15 cellular contexts compared by ENCODE assay signal in the genomic region with DNA sequence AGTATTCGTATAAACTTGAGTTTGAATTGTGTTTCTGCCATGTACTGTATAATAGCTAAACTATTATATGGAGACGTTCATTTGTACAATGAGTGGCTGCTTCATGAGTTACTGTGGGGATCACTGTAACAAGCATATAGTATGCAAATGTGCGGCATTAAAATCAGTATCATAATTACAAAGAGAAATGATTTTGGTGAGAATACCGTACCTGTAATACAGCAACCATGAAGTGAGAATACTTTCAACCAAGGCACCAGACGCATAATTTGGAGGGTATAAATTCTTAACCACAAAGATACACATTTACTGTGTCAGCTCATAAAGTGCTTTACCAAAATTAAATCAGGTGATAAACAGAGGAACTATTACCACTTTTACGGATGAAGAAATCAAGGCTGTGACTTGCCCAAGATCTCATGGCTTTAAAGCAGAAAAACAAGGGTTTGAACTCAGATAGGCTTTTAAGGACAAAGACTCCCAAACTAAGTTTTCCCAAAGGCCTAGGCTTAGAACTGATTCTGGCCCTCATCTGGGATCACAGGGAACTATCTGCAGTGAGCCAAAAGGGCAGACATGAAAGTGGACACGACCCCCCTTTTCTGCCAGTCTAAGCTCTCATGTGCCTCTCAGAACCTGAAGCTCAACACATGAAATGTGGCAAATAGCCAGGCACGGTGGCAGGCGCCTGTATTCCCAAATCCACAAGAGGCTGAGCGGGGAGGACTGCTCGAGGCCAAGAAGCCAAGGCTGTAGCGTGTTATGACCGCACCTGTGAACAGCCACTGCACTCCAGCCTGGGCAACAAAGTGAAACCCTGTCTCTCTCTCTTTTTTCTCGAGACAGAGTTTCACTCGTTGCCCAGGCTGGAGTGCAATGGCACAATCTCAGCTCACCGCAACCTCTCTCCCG. TPM values are rescaled to one million over a fixed set of nuclear protein-coding genes. Genes with fewer than 3 reads are reported as not detected.
DNase-seq lines count a peak whose midpoint lies in the region; ATAC-seq and TF ChIP-seq lines count a peak whose summit lies in the region.
"Had no signal": no experiment of that assay in that cellular context is flagged by ENCODE, and none has a peak within 500 bp of the region (broad histone marks: within the 10 kb centered on the region; RNA-seq: fewer than 3 reads in every experiment).

No MANE protein-coding gene starts in this region.

- H3K27ac Mint-ChIP-seq in CD14-positive monocyte = peak overlapping the region in 4 of 7 donors; percentile 28 to 72 (median 59)
- H3K27ac Mint-ChIP-seq in CD8-positive, alpha-beta T cell = peak overlapping the region; percentile 53
- peak overlapping the region; percentile 82 for H3K27ac Mint-ChIP-seq in activated CD4-positive, alpha-beta memory T cell treated with anti-CD3 and anti-CD28 coated beads for 36 hours
- peak overlapping the region in 1 of 2 donors; percentile 94 for H3K27ac Mint-ChIP-seq in natural killer cell treated with Interleukin-12 subunit alpha and Interleukin-12 subunit beta and Interleukin-15 and Interleukin-18, amount 100 ng/mL, for 72 hours

- H3K27me3 Mint-ChIP-seq in CD14-positive monocyte (ENCODE audit: low read depth in 3 of 3) = no peaks in the 10 kb centered on the region
- no peaks in the 10 kb centered on the region for H3K27me3 Mint-ChIP-seq in CD8-positive, alpha-beta T cell (ENCODE audit: low read depth)
- no peaks in the 10 kb centered on the region for H3K27me3 Mint-ChIP-seq in activated CD4-positive, alpha-beta memory T cell treated with anti-CD3 and anti-CD28 coated beads for 36 hours
- H3K27me3 Mint-ChIP-seq in natural killer cell treated with Interleukin-12 subunit alpha and Interleukin-12 subunit beta and Interleukin-15 and Interleukin-18, amount 100 ng/mL, for 72 hours = no peaks in the 10 kb centered on the region
- H3K27me3 Mint-ChIP-seq: B cell had no signal

- no peaks in the 10 kb centered on the region for H3K27me3 ChIP-seq in CD8-positive, alpha-beta T cell (ENCODE audit: insufficient read depth, low read length)
- H3K27me3 ChIP-seq: testis had no signal

- no peaks in the 10 kb centered on the region for H3K9me3 ChIP-seq in CD8-positive, alpha-beta T cell (ENCODE audit: low read length)
- H3K9me3 ChIP-seq: testis had no signal

- no peak overlapping the region for H3K27ac ChIP-seq in CD8-positive, alpha-beta T cell (ENCODE audit: low read depth, low read length)
- H3K27ac ChIP-seq: testis had no signal

- POLR2A ChIA-PET in CD8-positive, alpha-beta T cell (lab: Charles Lee) = no interaction called here
- POLR2A ChIA-PET in activated CD4-positive, alpha-beta memory T cell treated with anti-CD3 and anti-CD28 coated beads for 36 hours (lab: Charles Lee) = interaction anchor here (1.0 to 1.6 kb wide), 4 partner anchors 10 to 20 kb away, joined by 3 to 7 read pairs (median 4); partner anchors contain the start of gene ARL6IP1

- TF ChIP-seq CTCF in CD14-positive monocyte (IDR thresholded peaks at IDR 0.05) (no peak), GM10266 (IDR thresholded peaks at IDR 0.05; ENCODE audit: control insufficient read depth, insufficient read depth, low read depth, missing control alignments) (no peak)
- TF ChIP-seq CTCF in CD8-positive, alpha-beta T cell (IDR thresholded peaks at IDR 0.05) = no peak

- no peaks in the 10 kb centered on the region for H3K9me3 Mint-ChIP-seq in CD14-positive monocyte
- H3K9me3 Mint-ChIP-seq in CD8-positive, alpha-beta T cell = no peaks in the 10 kb centered on the region
- no peaks in the 10 kb centered on the region for H3K9me3 Mint-ChIP-seq in activated CD4-positive, alpha-beta memory T cell treated with anti-CD3 and anti-CD28 coated beads for 36 hours
- no peaks in the 10 kb centered on the region for H3K9me3 Mint-ChIP-seq in natural killer cell treated with Interleukin-12 subunit alpha and Interleukin-12 subunit beta and Interleukin-15 and Interleukin-18, amount 100 ng/mL, for 72 hours

- ATAC-seq in CD8-positive, alpha-beta T cell = peak; percentile 11
- ATAC-seq in natural killer cell treated with Interleukin-12 subunit alpha and Interleukin-12 subunit beta and Interleukin-15 and Interleukin-18, amount 100 ng/mL, for 72 hours = no peak
- ATAC-seq: right cardiac atrium had no signal

- intact Hi-C loops in CD14-positive monocyte (cut with micrococcal nuclease) = no loop called here
- intact Hi-C loops in CD8-positive, alpha-beta T cell (cut with DNase I, micrococcal nuclease) = loop anchor here in 1 of 2 experiments (10.0 kb wide), 2 partner anchors 1419 to 1961 kb away; partner anchors contain the start of gene THUMPD1
- intact Hi-C loops in activated CD4-positive, alpha-beta memory T cell treated with anti-CD3 and anti-CD28 coated beads for 36 hours (cut with micrococcal nuclease) = no loop called here

- peaks cover 56 to 66% of the 10 kb centered on the region in 2 donors for H3K36me3 Mint-ChIP-seq in CD14-positive monocyte
- peaks cover 68% of the 10 kb centered on the region for H3K36me3 Mint-ChIP-seq in CD8-positive, alpha-beta T cell
- peaks cover 57% of the 10 kb centered on the region for H3K36me3 Mint-ChIP-seq in activated CD4-positive, alpha-beta memory T cell treated with anti-CD3 and anti-CD28 coated beads for 36 hours
- H3K36me3 Mint-ChIP-seq in natural killer cell treated with Interleukin-12 subunit alpha and Interleukin-12 subunit beta and Interleukin-15 and Interleukin-18, amount 100 ng/mL, for 72 hours = peaks cover 43% of the 10 kb centered on the region

- H3K4me3 Mint-ChIP-seq in CD14-positive monocyte = no peak overlapping the region
- no peak overlapping the region for H3K4me3 Mint-ChIP-seq in CD8-positive, alpha-beta T cell
- H3K4me3 Mint-ChIP-seq in activated CD4-positive, alpha-beta memory T cell treated with anti-CD3 and anti-CD28 coated beads for 36 hours = no peak overlapping the region
- peak overlapping the region; percentile 15 for H3K4me3 Mint-ChIP-seq in natural killer cell treated with Interleukin-12 subunit alpha and Interleukin-12 subunit beta and Interleukin-15 and Interleukin-18, amount 100 ng/mL, for 72 hours
- H3K4me3 Mint-ChIP-seq: B cell had no signal

- peaks cover 50% of the 10 kb centered on the region for H3K36me3 ChIP-seq in CD8-positive, alpha-beta T cell (ENCODE audit: insufficient read depth, low read length)

- peaks cover 35% of the 10 kb centered on the region for H3K4me1 Mint-ChIP-seq in CD14-positive monocyte
- H3K4me1 Mint-ChIP-seq in CD8-positive, alpha-beta T cell (ENCODE audit: low read depth) = peaks cover 56% of the 10 kb centered on the region
- H3K4me1 Mint-ChIP-seq in activated CD4-positive, alpha-beta memory T cell treated with anti-CD3 and anti-CD28 coated beads for 36 hours (ENCODE audit: low read depth) = peaks cover 57% of the 10 kb centered on the region
- H3K4me1 Mint-ChIP-seq in natural killer cell treated with Interleukin-12 subunit alpha and Interleukin-12 subunit beta and Interleukin-15 and Interleukin-18, amount 100 ng/mL, for 72 hours (ENCODE audit: low read depth in 2 of 2) = peaks cover 39 to 45% of the 10 kb centered on the region in 2 donors

- DNase-seq in CD14-positive monocyte (ENCODE audit: low spot score) (no peak), KG1 (lab: John Stamatoyannopoulos, UW) (no peak), GM10266 (ENCODE audit: extremely low spot score) (no peak), NCI-H748 (lab: John Stamatoyannopoulos, UW; ENCODE audit: unreplicated experiment) (no peak)
- no peak for DNase-seq in CD8-positive, alpha-beta T cell
- no peak for DNase-seq in activated CD4-positive, alpha-beta memory T cell treated with anti-CD3 and anti-CD28 coated beads for 36 hours
- DNase-seq in natural killer cell treated with Interleukin-12 subunit alpha and Interleukin-12 subunit beta and Interleukin-15 and Interleukin-18, amount 100 ng/mL, for 72 hours (ENCODE audit: low spot score) = no peak
- DNase-seq: DMS53, kidney, mesendoderm, NCI-H2029, NCI-H510A, testis had no signal

- H3K4me3 ChIP-seq in CD8-positive, alpha-beta T cell (ENCODE audit: low read depth, low read length) = no peak overlapping the region
- H3K4me3 ChIP-seq: testis had no signal

- H3K4me1 ChIP-seq in CD8-positive, alpha-beta T cell (ENCODE audit: insufficient read depth, low read length) = peaks cover 39% of the 10 kb centered on the region

- CTCF ChIA-PET in CD8-positive, alpha-beta T cell (lab: Charles Lee) = interaction anchor here (0.8 to 2.6 kb wide), 2 partner anchors 18 to 53 kb away, joined by 3 to 13 read pairs; partner anchors contain the start of gene ARL6IP1
- CTCF ChIA-PET in activated CD4-positive, alpha-beta memory T cell treated with anti-CD3 and anti-CD28 coated beads for 36 hours (lab: Charles Lee) = interaction anchor here (0.6 to 1.2 kb wide), 3 partner anchors 11 to 18 kb away, joined by 3 to 7 read pairs (median 5); partner anchors contain the start of gene ARL6IP1

RNA-seq across cellular contexts. Expression of gene RPS15A, which starts 6.4 kb away (rescaled TPM):
- polyA plus RNA-seq in CD14-positive monocyte = 1,000 to 10,000 TPM; 1,209 to 1,397 TPM
- total RNA-seq in CD8-positive, alpha-beta T cell = 1,000 to 10,000 TPM; 3,671 to 3,755 TPM
- total RNA-seq in activated CD4-positive, alpha-beta memory T cell treated with anti-CD3 and anti-CD28 coated beads for 36 hours = 1,000 to 10,000 TPM; 2,060 to 2,087 TPM
- total RNA-seq in natural killer cell treated with Interleukin-12 subunit alpha and Interleukin-12 subunit beta and Interleukin-15 and Interleukin-18, amount 100 ng/mL, for 72 hours = 1,000 to 10,000 TPM in 1 of 2 donors, 100 to 1,000 TPM in 1; 497 to 1,038 TPM

RNA-seq across cellular contexts. Expression of gene ARL6IP1, which starts 17.7 kb away (rescaled TPM):
- polyA plus RNA-seq in CD14-positive monocyte = 100 to 1,000 TPM; 142 to 158 TPM
- 100 to 1,000 TPM; 137 to 138 TPM for total RNA-seq in CD8-positive, alpha-beta T cell
- 100 to 1,000 TPM; 110 to 125 TPM for total RNA-seq in activated CD4-positive, alpha-beta memory T cell treated with anti-CD3 and anti-CD28 coated beads for 36 hours
- total RNA-seq in natural killer cell treated with Interleukin-12 subunit alpha and Interleukin-12 subunit beta and Interleukin-15 and Interleukin-18, amount 100 ng/mL, for 72 hours = 100 to 1,000 TPM; 113 to 149 TPM
